In genomic region chr7:80386686-80387085, GRCh38 we compare ENCODE assay signal across 1 cellular context.
TF ChIP-seq lines count a peak whose summit lies in the region.

No MANE protein-coding gene starts in this region.

TF ChIP-seq in HCT116, 20 proteins besides CTCF, POLR2A, EP300 and RAD21 (continued from another document):
- TF ChIP-seq, protein P1, sequence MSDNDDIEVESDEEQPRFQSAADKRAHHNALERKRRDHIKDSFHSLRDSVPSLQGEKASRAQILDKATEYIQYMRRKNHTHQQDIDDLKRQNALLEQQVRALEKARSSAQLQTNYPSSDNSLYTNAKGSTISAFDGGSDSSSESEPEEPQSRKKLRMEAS (IDR thresholded peaks at IDR 0.05) = no peak
- TF ChIP-seq CBX3 (IDR thresholded peaks at IDR 0.05; ENCODE audit: low read depth) = no peak
- no peak for TF ChIP-seq POLR2AphosphoS5 (IDR thresholded peaks at IDR 0.05; ENCODE audit: low read depth, low read length)
- no peak for TF ChIP-seq SRF (IDR thresholded peaks at IDR 0.05; ENCODE audit: low read depth)
- no peak for TF ChIP-seq EGR1 (IDR thresholded peaks at IDR 0.05; ENCODE audit: low read depth)
- TF ChIP-seq REST (IDR thresholded peaks at IDR 0.05; ENCODE audit: low read depth) = no peak
- TF ChIP-seq ZNF274 (IDR thresholded peaks at IDR 0.05; ENCODE audit: low read depth, low read length) = no peak
- TF ChIP-seq CEBPB (IDR thresholded peaks at IDR 0.05; ENCODE audit: low read depth) = no peak
